ENCODE assay signal across 8 cellular contexts in the genomic region with DNA sequence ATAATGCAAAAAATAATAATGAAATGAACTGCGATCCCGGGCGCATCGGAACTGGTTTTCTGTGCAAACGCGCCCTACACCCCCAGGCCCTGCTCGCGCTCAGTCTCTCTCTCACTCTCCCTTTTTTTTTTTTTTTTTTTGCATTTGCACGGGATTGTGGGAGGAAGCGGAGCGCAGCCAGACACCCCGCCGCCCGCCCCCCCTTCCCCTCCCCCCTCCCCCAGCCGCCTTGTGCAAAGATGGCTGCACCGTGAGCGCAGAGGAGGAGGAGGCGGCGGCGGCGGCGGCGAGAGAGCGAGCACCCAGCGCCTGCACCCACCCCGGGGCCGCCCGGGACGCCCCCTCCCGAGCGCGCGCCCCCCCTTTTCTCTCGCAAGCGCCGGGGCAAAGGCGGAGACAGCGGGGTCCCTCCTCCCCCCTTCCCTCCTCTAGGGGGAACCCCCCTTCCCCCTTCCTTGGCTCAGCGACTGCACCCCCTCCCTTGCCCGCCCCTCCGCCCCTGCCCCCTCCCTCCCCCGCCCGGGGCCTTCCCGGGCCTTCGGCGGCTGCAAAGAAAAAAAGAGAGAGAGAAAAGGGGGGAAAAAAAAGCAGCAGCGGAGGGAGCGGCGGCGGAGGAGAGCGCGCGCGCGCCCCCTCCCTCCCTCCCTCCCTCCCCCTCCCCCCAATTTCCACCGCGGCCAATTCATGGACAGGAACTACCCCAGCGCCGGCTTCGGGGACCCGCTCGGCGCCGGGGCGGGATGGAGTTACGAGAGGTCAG. TPM values are rescaled to one million over a fixed set of nuclear protein-coding genes. Genes with fewer than 3 reads are reported as not detected.
A peak's percentile ranks its signal among the peaks of the same experiment; 100 is the strongest.
DNase-seq lines count a peak whose midpoint lies in the region; ATAC-seq and TF ChIP-seq lines count a peak whose summit lies in the region.

A gene with protein sequence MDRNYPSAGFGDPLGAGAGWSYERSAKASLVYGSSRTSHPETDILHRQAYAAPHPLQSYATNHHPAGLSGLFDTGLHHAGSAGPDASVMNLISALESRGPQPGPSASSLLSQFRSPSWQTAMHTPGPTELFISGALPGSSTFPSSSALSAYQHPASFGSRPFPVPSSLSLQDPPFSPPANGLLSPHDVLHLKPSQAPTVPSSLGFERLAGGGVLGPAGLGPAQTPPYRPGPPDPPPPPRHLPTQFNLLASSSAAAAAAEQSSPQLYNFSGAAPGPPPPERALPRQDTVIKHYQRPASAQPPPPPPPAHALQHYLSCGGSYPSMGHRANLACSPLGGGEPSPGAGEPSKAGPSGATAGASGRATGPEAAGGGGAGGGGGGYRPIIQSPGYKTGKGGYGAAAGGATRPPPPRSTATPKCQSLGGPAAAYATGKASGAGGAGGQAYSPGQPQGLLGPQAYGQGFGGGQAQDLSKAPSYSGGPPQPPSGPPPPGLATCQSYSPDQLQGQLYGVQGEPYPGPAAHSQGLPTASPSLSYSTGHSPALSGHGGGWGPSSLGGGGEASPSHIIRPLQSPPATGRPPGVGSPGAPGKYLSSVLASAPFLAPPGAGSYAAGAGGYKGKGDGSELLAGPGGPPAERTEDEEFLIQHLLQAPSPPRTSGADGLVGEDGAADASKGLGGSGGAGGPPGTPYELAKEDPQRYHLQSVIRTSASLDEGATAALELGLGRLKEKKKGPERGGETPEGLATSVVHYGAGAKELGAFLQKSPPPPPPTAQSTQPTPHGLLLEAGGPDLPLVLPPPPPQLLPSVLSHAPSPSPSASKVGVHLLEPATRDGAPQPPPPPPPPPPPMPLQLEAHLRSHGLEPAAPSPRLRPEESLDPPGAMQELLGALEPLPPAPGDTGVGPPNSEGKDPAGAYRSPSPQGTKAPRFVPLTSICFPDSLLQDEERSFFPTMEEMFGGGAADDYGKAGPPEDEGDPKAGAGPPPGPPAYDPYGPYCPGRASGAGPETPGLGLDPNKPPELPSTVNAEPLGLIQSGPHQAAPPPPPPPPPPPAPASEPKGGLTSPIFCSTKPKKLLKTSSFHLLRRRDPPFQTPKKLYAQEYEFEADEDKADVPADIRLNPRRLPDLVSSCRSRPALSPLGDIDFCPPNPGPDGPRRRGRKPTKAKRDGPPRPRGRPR (N-terminal part only) (plus strand): TSS at position 212 of the 760 bp plus-strand sequence. CDS start 473 bp downstream, at position 685.

- H4K20me1 ChIP-seq in Loucy (ENCODE audit: insufficient read depth, low read length, poor library complexity, severe bottlenecking): peaks cover 42% of the 10 kb centered on the region

- peaks cover 14% of the 10 kb centered on the region; the same call in 1 of the 2 replicates for H3F3A ChIP-seq in Loucy (ENCODE audit: low read depth)

- H3K4me3 ChIP-seq in Loucy (ENCODE audit: low read length, poor library complexity, severe bottlenecking) (peak within 1 kb of the TSS; percentile 91), thoracic aorta (peak within 1 kb of the TSS; percentile 80)

- H3K27me3 ChIP-seq in Loucy (ENCODE audit: insufficient read depth, low read length, poor library complexity, severe bottlenecking) (peaks cover 5% of the 10 kb centered on the region), foreskin keratinocyte (no peaks in the 10 kb centered on the region), thoracic aorta (replicated peaks; ENCODE audit: insufficient read depth) (no peaks in the 10 kb centered on the region)

- peak within 1 kb of the TSS; percentile 94 for H3K4me2 ChIP-seq in Loucy (ENCODE audit: low read depth, low read length, poor library complexity, severe bottlenecking)

- peak within 1 kb of the TSS; percentile 90 for H3K4me3 Mint-ChIP-seq in nephron progenitor cell

- TF ChIP-seq CTCF in Loucy (conservative IDR thresholded peaks at IDR 0.05; ENCODE audit: low read length) (no peak), foreskin keratinocyte (conservative IDR thresholded peaks at IDR 0.05) (no peak), nephron progenitor cell (IDR thresholded peaks at IDR 0.05) (no peak), thoracic aorta (IDR thresholded peaks at IDR 0.05) (no peak)

- peaks cover 20% of the 10 kb centered on the region for H3K4me1 ChIP-seq in Loucy (ENCODE audit: insufficient read depth, low read length, poor library complexity, severe bottlenecking)
- peaks cover 6% of the 10 kb centered on the region for H3K4me1 ChIP-seq in foreskin keratinocyte
- H3K4me1 ChIP-seq in thoracic aorta (ENCODE audit: control insufficient read depth in 1 of 2, low read depth in 2 of 2): peaks cover 13 to 18% of the 10 kb centered on the region in 2 donors

- H3K36me3 Mint-ChIP-seq in nephron progenitor cell (ENCODE audit: low read depth): peaks cover 9% of the 10 kb centered on the region

- H3K27ac Mint-ChIP-seq in nephron progenitor cell: peak within 1 kb of the TSS; percentile 96

- peak within 1 kb of the TSS; percentile 35 for H3K27ac ChIP-seq in foreskin keratinocyte
- H3K27ac ChIP-seq in thoracic aorta: peak within 1 kb of the TSS; percentile 82 to 83

- H3K79me2 ChIP-seq in Loucy (ENCODE audit: insufficient read depth, low read length): peaks cover 44% of the 10 kb centered on the region

- DNase-seq in EL (peak; percentile 77), SK-MEL-5 (ENCODE audit: low read depth, low spot score) (peak; percentile 74), foreskin keratinocyte (peak in 1 of 2 donors; percentile 65), nephron progenitor cell (peak; percentile 67), thoracic aorta (ENCODE audit: low spot score) (no peak)
- peak; percentile 29 to 59 (median 40) for DNase-seq in activated naive CD4-positive, alpha-beta T cell (lab: John Stamatoyannopoulos, UW)

- H2AFZ ChIP-seq in Loucy (ENCODE audit: low read length): peak within 1 kb of the TSS; percentile 75

- in situ Hi-C loops in SK-MEL-5 (cut with HindIII; ENCODE audit: low pct_unique_long_range_greater_than_20kb, low sequenced_read_pairs): no loop called here

- peaks cover 38% of the 10 kb centered on the region for H3K4me1 Mint-ChIP-seq in nephron progenitor cell

- no peaks in the 10 kb centered on the region for H3K9me2 ChIP-seq in Loucy (replicated peaks; ENCODE audit: low read depth, low read length)

- H3K27me3 Mint-ChIP-seq in nephron progenitor cell (ENCODE audit: low read depth, poor library complexity): peaks cover 3% of the 10 kb centered on the region

- ATAC-seq in foreskin keratinocyte: peak; percentile 5
- peak; percentile 25 for ATAC-seq in thoracic aorta (ENCODE audit: insufficient number of reproducible peaks, low FRiP score, low read depth)
- ATAC-seq in GM18517 (IDR thresholded peaks at IDR 0.05; ENCODE audit: unreplicated experiment): no peak

- peaks cover 18% of the 10 kb centered on the region; the same call in 1 of the 2 replicates for H3K36me3 ChIP-seq in Loucy (ENCODE audit: insufficient read depth, low read length)
- H3K36me3 ChIP-seq in thoracic aorta: peaks cover 20% of the 10 kb centered on the region

- H3K9me3 Mint-ChIP-seq in nephron progenitor cell: no peaks in the 10 kb centered on the region

- H3K9ac ChIP-seq in Loucy (ENCODE audit: low read depth, low read length, poor library complexity, severe bottlenecking): peak within 1 kb of the TSS; percentile 99

- H3K9me3 ChIP-seq in Loucy (ENCODE audit: insufficient read depth, low read depth, low read length) (no peaks in the 10 kb centered on the region), thoracic aorta (no peaks in the 10 kb centered on the region)

RNA-seq across cellular contexts. Expression of the gene that starts here (rescaled TPM):
- 0.87 and 1.8 TPM in 2 replicates for total RNA-seq in SK-MEL-5 (2014; rRNA removed; shearing (Covaris generic))
- polyA plus RNA-seq in SK-MEL-5 (2015; cell fraction: cytosol; rRNA removed): 16.8 and 17.9 TPM in 2 replicates
- polyA plus RNA-seq in SK-MEL-5 (2015; cell fraction: nucleus; rRNA removed): 4.3 and 5.3 TPM in 2 replicates
- total RNA-seq in foreskin keratinocyte (5.7 TPM in 2 replicates), thoracic aorta (10 to 100 TPM; 12.4 to 24.5 TPM)
- polyA plus RNA-seq in foreskin keratinocyte: 5.9 and 6.5 TPM in 2 replicates
